ENCODE assay signal across 20 cellular contexts in genomic region chr9:135165003-135165711, GRCh38.
DNase-seq lines count a peak whose midpoint lies in the region; ATAC-seq, FAIRE-seq and TF ChIP-seq lines count a peak whose summit lies in the region.
"Had no signal": no experiment of that assay in that cellular context is flagged by ENCODE, and none has a peak within 500 bp of the region (broad histone marks: within the 10 kb centered on the region; RNA-seq: fewer than 3 reads in every experiment).

No MANE protein-coding gene starts in this region.

- TF ChIP-seq RAD21 in HepG2 (CRISPR knock-in tag; IDR thresholded peaks at IDR 0.05), result no peak

- no peak overlapping the region for H2AFZ ChIP-seq in HepG2 (ENCODE audit: low read length)

- H3K79me1 ChIP-seq in mesendoderm (ENCODE audit: low read length), result no peaks in the 10 kb centered on the region

- WGBS in HepG2 (ENCODE audit: low lambda C conversion rate), result 13% methylated on average over 18 of the region's 18 CpGs
- 47% methylated on average over 16 of the region's 18 CpGs for WGBS in right lobe of liver (ENCODE audit: insufficient coverage, low coverage, low lambda C conversion rate, missing lambda C conversion rate)
- WGBS in mesendoderm (ENCODE audit: extremely low coverage, insufficient coverage, low lambda C conversion rate), result no CpG with 5 or more reads among the region's 18 CpGs

- no peak for TF ChIP-seq POLR2A in HepG2 (IDR thresholded peaks at IDR 0.05; ENCODE audit: insufficient read depth in 1 of 2, low read depth in 2 of 2, low read length in 2 of 2)
- TF ChIP-seq POLR2A in right lobe of liver (IDR thresholded peaks at IDR 0.05), result no peak

- H3K27me3 ChIP-seq in HepG2 (ENCODE audit: control insufficient read depth in 1 of 2, insufficient read depth in 2 of 2, low read length in 2 of 2), result peaks cover 9 to 72% of the 10 kb centered on the region in 2 experiments
- H3K27me3 ChIP-seq in right lobe of liver, result no peaks in the 10 kb centered on the region
- no peaks in the 10 kb centered on the region for H3K27me3 ChIP-seq in mesendoderm (ENCODE audit: insufficient read depth, low read length, poor library complexity)

- H3K79me2 ChIP-seq in HepG2 (ENCODE audit: insufficient read depth, low read length) (no peaks in the 10 kb centered on the region), mesendoderm (ENCODE audit: control insufficient read depth, insufficient read depth, low read length) (no peaks in the 10 kb centered on the region)

- H3K9me3 Mint-ChIP-seq in endothelial cell (ENCODE audit: unreplicated experiment), result no peaks in the 10 kb centered on the region
- H3K9me3 Mint-ChIP-seq: CD4-positive, alpha-beta T cell had no signal

- H3K56ac ChIP-seq in mesendoderm (ENCODE audit: low read length), result peak overlapping the region; percentile 1

- peak overlapping the region; percentile 5 for H3K4ac ChIP-seq in mesendoderm (ENCODE audit: low read depth, low read length)

- no peak overlapping the region for H4K8ac ChIP-seq in mesendoderm (ENCODE audit: low read depth, low read length)

- H3K4me2 ChIP-seq in HepG2 (ENCODE audit: low read depth, low read length), result no peak overlapping the region
- no peak overlapping the region for H3K4me2 ChIP-seq in mesendoderm (ENCODE audit: low read length)

- ATAC-seq in HepG2, result no peak
- no peak for ATAC-seq in right lobe of liver
- no peak for ATAC-seq in GM19397 (IDR thresholded peaks at IDR 0.05; ENCODE audit: unreplicated experiment)

- no peak overlapping the region for H3K27ac Mint-ChIP-seq in endothelial cell (ENCODE audit: unreplicated experiment)
- H3K27ac Mint-ChIP-seq: CD4-positive, alpha-beta T cell had no signal

- H3K18ac ChIP-seq in mesendoderm (ENCODE audit: low read length), result peak overlapping the region; percentile 60

- H3K36me3 Mint-ChIP-seq in endothelial cell (ENCODE audit: low read depth, unreplicated experiment), result no peaks in the 10 kb centered on the region

- H3K4me3 Mint-ChIP-seq in endothelial cell (ENCODE audit: unreplicated experiment), result no peak overlapping the region
- H3K4me3 Mint-ChIP-seq: CD4-positive, alpha-beta T cell had no signal

- H3K23ac ChIP-seq in mesendoderm (ENCODE audit: low read length), result no peak overlapping the region

- TF ChIP-seq CTCF in HepG2 (CRISPR knock-in tag; IDR thresholded peaks at IDR 0.05) (no peak), right lobe of liver (IDR thresholded peaks at IDR 0.05) (no peak), endothelial cell (IDR thresholded peaks at IDR 0.05; ENCODE audit: unreplicated experiment) (no peak)

- intact Hi-C loops in HepG2 (cut with micrococcal nuclease; ENCODE audit: unreplicated experiment), result no loop called here
- intact Hi-C loops in right lobe of liver (cut with DNase I), result no loop called here

- H3K4me1 ChIP-seq in HepG2 (ENCODE audit: insufficient read depth, low read length) (no peaks in the 10 kb centered on the region), right lobe of liver (no peaks in the 10 kb centered on the region), mesendoderm (ENCODE audit: control insufficient read depth, low read depth, low read length) (peaks cover 10% of the 10 kb centered on the region)

- TF ChIP-seq EP300 in HepG2 (IDR thresholded peaks at IDR 0.05; ENCODE audit: low read depth in 2 of 2, low read length in 2 of 2), result no peak
- TF ChIP-seq EP300 in HepG2 (CRISPR knock-in tag; IDR thresholded peaks at IDR 0.05; ENCODE audit: borderline replicate concordance), result no peak

- no peak for FAIRE-seq in HepG2 (lab: Jason Lieb, UNC)
- FAIRE-seq: GM12892, H54 had no signal

- DNase-seq in HepG2 (ENCODE audit: low spot score) (no peak), right lobe of liver (no peak), mesendoderm (no peak), endothelial cell (ENCODE audit: low spot score) (no peak), DMS 273 treated with DMSO at 0.1 percent for 48 hours (lab: John Stamatoyannopoulos, UW) (no peak), NCI-H1105 treated with DMSO at 0.1 percent for 48 hours (lab: John Stamatoyannopoulos, UW) (no peak)
- DNase-seq: Calu3; CD4-positive, alpha-beta T cell; DMS79; EL; GDM1; IMR-90; KG1 had no signal

- no peaks in the 10 kb centered on the region for H3K4me1 Mint-ChIP-seq in endothelial cell (ENCODE audit: unreplicated experiment)

- H2BK120ac ChIP-seq in mesendoderm (ENCODE audit: low read depth, low read length), result no peak overlapping the region

- H3K9me3 ChIP-seq in HepG2 (ENCODE audit: low read length) (no peaks in the 10 kb centered on the region), right lobe of liver (no peaks in the 10 kb centered on the region)
- H3K9me3 ChIP-seq: BLaER1 treated with 17β-estradiol and CSF1 and Interleukin-3, amounts not matched to agents 10 nM and 100 nM had no signal

- H2AK5ac ChIP-seq in mesendoderm (ENCODE audit: low read length), result no peak overlapping the region

- in situ Hi-C loops in HepG2 (cut with HindIII; ENCODE audit: extremely low pct_ligation_motif_present, low pct_unique_long_range_greater_than_20kb), result no loop called here

- H4K5ac ChIP-seq in mesendoderm (ENCODE audit: low read length), result no peak overlapping the region

- BruUV-seq in HepG2 (replicated peaks; lab: Mats Ljungman, UMichigan), result no TSS peak

- peaks cover 11% of the 10 kb centered on the region for H3K27me3 Mint-ChIP-seq in endothelial cell (ENCODE audit: unreplicated experiment)

- peaks cover 6% of the 10 kb centered on the region; the same call in 1 of the 2 replicates for H4K20me1 ChIP-seq in HepG2 (ENCODE audit: insufficient read depth, low read length)

- no peak overlapping the region for H3K4me3 ChIP-seq in HepG2 (replicated peaks in 1 of 3; ENCODE audit: insufficient read depth in 1 of 3, low read depth in 2 of 3, low read length in 3 of 3)
- H3K4me3 ChIP-seq in right lobe of liver, result no peak overlapping the region
- no peak overlapping the region for H3K4me3 ChIP-seq in mesendoderm (ENCODE audit: low read length)
- H3K4me3 ChIP-seq: BLaER1 treated with 17β-estradiol and CSF1 and Interleukin-3, amounts not matched to agents 10 nM and 100 nM had no signal

- H3K27ac ChIP-seq in HepG2 (ENCODE audit: extremely low read length, insufficient read depth, low read length) (no peak overlapping the region), right lobe of liver (no peak overlapping the region), angular gyrus (ENCODE audit: low read depth, low read length) (peak overlapping the region; percentile 37), mesendoderm (ENCODE audit: low read depth, low read length) (no peak overlapping the region)
- H3K27ac ChIP-seq: 22Rv1; BLaER1 treated with 17β-estradiol and CSF1 and Interleukin-3, amounts not matched to agents 10 nM and 100 nM; HL-60 had no signal

- H3K9ac ChIP-seq in HepG2 (ENCODE audit: insufficient read depth, low read depth, low read length) (no peak overlapping the region), mesendoderm (ENCODE audit: low read length) (no peak overlapping the region)
- H3K9ac ChIP-seq: BLaER1 treated with 17β-estradiol and CSF1 and Interleukin-3, amounts not matched to agents 10 nM and 100 nM had no signal

- CTCF ChIA-PET in HepG2 (lab: Yijun Ruan, JAX; ENCODE audit: low intra/inter-chr PET ratio, low total read pairs), result no interaction called here

- POLR2A ChIA-PET in HepG2 (lab: Yijun Ruan, JAX), result no interaction called here

- peak overlapping the region; percentile 28 for H2BK5ac ChIP-seq in mesendoderm (ENCODE audit: low read length)

- no peak overlapping the region for H2BK15ac ChIP-seq in mesendoderm (replicated peaks; ENCODE audit: low read depth)

- H3K36me3 ChIP-seq in HepG2 (replicated peaks in 1 of 2; ENCODE audit: control insufficient read depth in 1 of 2, insufficient read depth in 2 of 2, low read length in 2 of 2) (no peaks in the 10 kb centered on the region), right lobe of liver (no peaks in the 10 kb centered on the region), mesendoderm (ENCODE audit: control insufficient read depth, insufficient read depth, low read length) (no peaks in the 10 kb centered on the region)
- H3K36me3 ChIP-seq: BLaER1 treated with 17β-estradiol and CSF1 and Interleukin-3, amounts not matched to agents 10 nM and 100 nM had no signal

TF ChIP-seq in HepG2, 621 proteins besides CTCF, POLR2A, EP300 and RAD21:
- peak; percentile 59 to 78; a peak in 3 of 4 replicates for TF ChIP-seq MAFK (conservative IDR thresholded peaks at IDR 0.05 in 1 of 2, IDR thresholded peaks at IDR 0.05 in 1 of 2; ENCODE audit: low read length in 2 of 2)
- peak; percentile 49; the same call in 1 of the 2 replicates for TF ChIP-seq MAFF (IDR thresholded peaks at IDR 0.05; ENCODE audit: low read depth, low read length)
- TF ChIP-seq ZNF326 (CRISPR knock-in tag; IDR thresholded peaks at IDR 0.05; ENCODE audit: borderline replicate concordance), result no peak
- TF ChIP-seq ZNF552 (CRISPR knock-in tag; IDR thresholded peaks at IDR 0.05; ENCODE audit: borderline replicate concordance), result no peak
